In genomic region chr22:31960767-31961166, GRCh38 we compare ENCODE assay signal across 21 cellular contexts.
"Had no signal": no experiment of that assay in that cellular context is flagged by ENCODE, and none has a peak within 500 bp of the region (broad histone marks: within the 10 kb centered on the region; RNA-seq: fewer than 3 reads in every experiment).

No MANE protein-coding gene starts in this region.

- DNase-seq: effector memory CD4-positive, alpha-beta T cell; esophagus squamous epithelium; foreskin fibroblast; immature natural killer cell; kidney; left cardiac atrium; left ventricle myocardium inferior; lower lobe of right lung; natural killer cell; nucleus accumbens; ovary; stimulated activated CD4-positive, alpha-beta T cell treated with anti-CD3 and anti-CD28 coated beads, Interleukin-2, amount 100 ng/mL, for 24 hours; stimulated activated CD4-positive, alpha-beta T cell treated with anti-CD3 and anti-CD28 coated beads, Interleukin-4, amount 100 ng/mL, for 4 hours; stimulated activated naive CD4-positive, alpha-beta T cell; stomach had no signal

- H3K27ac Mint-ChIP-seq: immature natural killer cell, memory B cell, mesothelial cell of epicardium, natural killer cell had no signal

- ATAC-seq: left cardiac atrium, lower lobe of right lung, natural killer cell had no signal

- H3K9me3 Mint-ChIP-seq: immature natural killer cell, memory B cell, mesothelial cell of epicardium, natural killer cell, neural crest cell had no signal

- H3K27me3 ChIP-seq: esophagus squamous epithelium, ovary, right atrium auricular region, sigmoid colon, stomach had no signal

- H3K4me3 Mint-ChIP-seq: immature natural killer cell, memory B cell, mesothelial cell of epicardium, natural killer cell, neural crest cell had no signal

- H3K36me3 ChIP-seq: ovary had no signal

- H3K4me3 ChIP-seq: esophagus squamous epithelium, left ventricle myocardium inferior, lower lobe of right lung, ovary, right atrium auricular region, sigmoid colon, skin epidermis, stomach had no signal

- H3K9me3 ChIP-seq: esophagus squamous epithelium, left ventricle myocardium inferior, lower lobe of right lung, ovary, right atrium auricular region, sigmoid colon, stomach had no signal

- H3K27ac ChIP-seq: esophagus squamous epithelium, left ventricle myocardium inferior, lower lobe of right lung, ovary, right atrium auricular region, sigmoid colon, skin epidermis, stomach had no signal

- H3K4me1 Mint-ChIP-seq: memory B cell, mesothelial cell of epicardium had no signal

- H3K4me1 ChIP-seq: right atrium auricular region, sigmoid colon had no signal
